ENCODE assay signal across 1 cellular context in genomic region chr20:51712501-51713212, GRCh38.
A peak's percentile ranks its signal among the peaks of the same experiment; 100 is the strongest.
TF ChIP-seq lines count a peak whose summit lies in the region.

No MANE protein-coding gene starts in this region.

TF ChIP-seq in HepG2, 621 proteins besides CTCF, POLR2A, EP300 and RAD21 (continued from another document and continues in another):
- TF ChIP-seq ZBED4 (CRISPR knock-in tag; IDR thresholded peaks at IDR 0.05; ENCODE audit: borderline replicate concordance), result no peak
- no peak for TF ChIP-seq NR3C1 (CRISPR knock-in tag; IDR thresholded peaks at IDR 0.05)
- TF ChIP-seq ZNF326 (CRISPR knock-in tag; IDR thresholded peaks at IDR 0.05; ENCODE audit: borderline replicate concordance), result no peak
- TF ChIP-seq BCLAF1 (IDR thresholded peaks at IDR 0.05), result no peak
- no peak for TF ChIP-seq PBX2 (CRISPR knock-in tag; IDR thresholded peaks at IDR 0.05)
- peak; percentile 54 for TF ChIP-seq PRPF4 (IDR thresholded peaks at IDR 0.05; ENCODE audit: low read depth, low read length, poor library complexity, severe bottlenecking)
- TF ChIP-seq NRL (CRISPR knock-in tag; IDR thresholded peaks at IDR 0.05; ENCODE audit: borderline replicate concordance), result no peak; the same call in 1 of the 2 replicates
- TF ChIP-seq ZNF362 (CRISPR knock-in tag; IDR thresholded peaks at IDR 0.05; ENCODE audit: borderline replicate concordance), result no peak
- no peak for TF ChIP-seq MLLT10 (CRISPR knock-in tag; IDR thresholded peaks at IDR 0.05)
- TF ChIP-seq BCL3 (CRISPR knock-in tag; IDR thresholded peaks at IDR 0.05), result no peak
- peak; percentile 40; the same call in 1 of the 2 replicates for TF ChIP-seq HOMEZ (CRISPR knock-in tag; IDR thresholded peaks at IDR 0.05; ENCODE audit: low read depth)
- no peak for TF ChIP-seq SRF (IDR thresholded peaks at IDR 0.05; ENCODE audit: low read depth, low read length)
- TF ChIP-seq FOXO1 (CRISPR knock-in tag; IDR thresholded peaks at IDR 0.05), result 0 out of 2 replicates have a peak, but pooled peaks have one; percentile 29
- TF ChIP-seq HNF4A (CRISPR knock-in tag; IDR thresholded peaks at IDR 0.05), result 0 out of 2 replicates have a peak, but pooled peaks have one; percentile 21
- no peak; the same call in 1 of the 2 replicates for TF ChIP-seq NR0B2 (CRISPR knock-in tag; IDR thresholded peaks at IDR 0.05)
- TF ChIP-seq ZNF792 (CRISPR knock-in tag; IDR thresholded peaks at IDR 0.05), result 0 out of 2 replicates have a peak, but pooled peaks have one; percentile 16
- no peak for TF ChIP-seq CREB3 (CRISPR knock-in tag; IDR thresholded peaks at IDR 0.05)
- TF ChIP-seq HNF1A (IDR thresholded peaks at IDR 0.05; ENCODE audit: low read depth), result no peak
- TF ChIP-seq HNF1A (CRISPR knock-in tag; IDR thresholded peaks at IDR 0.05; ENCODE audit: borderline replicate concordance), result no peak
- no peak for TF ChIP-seq PBX3 (CRISPR knock-in tag; IDR thresholded peaks at IDR 0.05; ENCODE audit: borderline replicate concordance)
- no peak for TF ChIP-seq ZNF124 (CRISPR knock-in tag; IDR thresholded peaks at IDR 0.05)
- TF ChIP-seq JDP2 (CRISPR knock-in tag; IDR thresholded peaks at IDR 0.05; ENCODE audit: borderline replicate concordance), result no peak
- TF ChIP-seq ZNF562 (CRISPR knock-in tag; IDR thresholded peaks at IDR 0.05; ENCODE audit: borderline replicate concordance), result no peak
- TF ChIP-seq ZNF121 (CRISPR knock-in tag; IDR thresholded peaks at IDR 0.05), result 0 out of 2 replicates have a peak, but pooled peaks have one; percentile 66
- no peak for TF ChIP-seq TRIM22 (IDR thresholded peaks at IDR 0.05)
- no peak for TF ChIP-seq TBX3 (IDR thresholded peaks at IDR 0.05; ENCODE audit: borderline replicate concordance)
